21 cellular contexts compared by ENCODE assay signal in the genomic region with DNA sequence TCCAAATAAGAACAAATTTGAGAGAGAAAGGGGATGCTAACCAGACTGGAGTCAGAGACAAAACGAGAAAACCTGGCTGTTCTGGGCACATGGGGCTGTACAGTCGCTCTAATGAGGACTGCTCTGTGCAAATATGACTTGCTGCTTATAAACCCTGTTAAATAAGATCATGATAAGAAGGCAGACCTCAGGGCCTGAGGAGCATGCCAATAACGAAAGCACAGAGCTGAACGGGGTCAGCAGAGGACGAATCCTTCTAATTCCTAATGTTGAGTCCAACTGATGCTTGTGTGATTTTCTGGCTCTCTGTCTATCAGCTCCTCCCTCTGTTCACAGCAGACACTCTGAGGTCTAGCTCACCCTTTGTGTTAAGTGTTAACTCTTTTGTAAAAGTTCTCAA.
DNase-seq lines count a peak whose midpoint lies in the region; TF ChIP-seq lines count a peak whose summit lies in the region.
"Had no signal": no experiment of that assay in that cellular context is flagged by ENCODE, and none has a peak within 500 bp of the region (broad histone marks: within the 10 kb centered on the region; RNA-seq: fewer than 3 reads in every experiment).

No MANE protein-coding gene starts in this region.

- DNase-seq in NCI-H2227 treated with DMSO at 0.1 percent for 48 hours (lab: John Stamatoyannopoulos, UW) (peak; percentile 67), astrocyte of the hippocampus (ENCODE audit: low read depth, low spot score) (peak; percentile 47), right atrium auricular region (ENCODE audit: low spot score) (no peak), tibial artery (peak in 1 of 2 donors; percentile 44), NOMO-1 (lab: John Stamatoyannopoulos, UW; ENCODE audit: unreplicated experiment in 2 of 2) (no peak), COLO829 (ENCODE audit: low spot score) (no peak), NCI-H187 treated with DMSO at 0.1 percent for 48 hours (lab: John Stamatoyannopoulos, UW) (no peak)
- DNase-seq in stimulated activated CD4-positive, alpha-beta T cell treated with anti-CD3 and anti-CD28 coated beads, Interleukin-2, amount 100 ng/mL, for 24 hours, result no peak
- DNase-seq: activated CD4-positive, CD25-positive, alpha-beta regulatory T cell treated with anti-CD3 and anti-CD28 coated beads, Interleukin-2, amount 50 U/mL, for 72 hours; activated CD8-positive, alpha-beta T cell treated with anti-CD3 and anti-CD28 coated beads, Interleukin-2, amount 10 ng/mL, durations not matched to agents 7 days and 5 days; AML-193; caudate nucleus; dermis blood vessel endothelial cell; DMS79; midbrain; NCI-H1092; NCI-H2081; NCI-H446 treated with DMSO at 0.1 percent for 48 hours; T-helper 9 cell had no signal

- intact Hi-C loops in tibial artery (cut with DNase I; ENCODE audit: low total_unique reads), result no loop called here

- H3K4me1 ChIP-seq in right atrium auricular region, result peaks cover 0 to 29% of the 10 kb centered on the region in 2 donors
- peaks cover 0 to 43% (median 25%) of the 10 kb centered on the region in 4 donors for H3K4me1 ChIP-seq in tibial artery

- TF ChIP-seq CTCF in right atrium auricular region (IDR thresholded peaks at IDR 0.05) (no peak), tibial artery (IDR thresholded peaks at IDR 0.05) (no peak)

- peak overlapping the region; percentile 26 to 35 for H3K27ac ChIP-seq in right atrium auricular region
- H3K27ac ChIP-seq in tibial artery, result peak overlapping the region; percentile 59 to 67
- H3K27ac ChIP-seq: KMS-11, RWPE1 had no signal

- H3K36me3 ChIP-seq in right atrium auricular region (no peaks in the 10 kb centered on the region), tibial artery (no peaks in the 10 kb centered on the region)

- H3K4me3 ChIP-seq in right atrium auricular region, result no peak overlapping the region
- H3K4me3 ChIP-seq in tibial artery, result no peak overlapping the region

- no peaks in the 10 kb centered on the region for H3K27me3 ChIP-seq in right atrium auricular region
- no peaks in the 10 kb centered on the region for H3K27me3 ChIP-seq in tibial artery

- no peaks in the 10 kb centered on the region for H3K9me3 ChIP-seq in right atrium auricular region
- H3K9me3 ChIP-seq in tibial artery, result no peaks in the 10 kb centered on the region

Comparison
In these comparisons a context has a peak if more than half of its experiments do, and no peak if none do; other contexts are left out.
1. DNase-seq: peak in NCI-H2227 treated with DMSO at 0.1 percent for 48 hours (single experiment) and astrocyte of the hippocampus (single experiment); none in right atrium auricular region (single experiment), NOMO-1 (0 of 2), COLO829 (single experiment), NCI-H187 treated with DMSO at 0.1 percent for 48 hours (single experiment) and stimulated activated CD4-positive, alpha-beta T cell treated with anti-CD3 and anti-CD28 coated beads, Interleukin-2, amount 100 ng/mL, for 24 hours (0 of 2).